ENCODE assay signal across 1 cellular context in the genomic region with DNA sequence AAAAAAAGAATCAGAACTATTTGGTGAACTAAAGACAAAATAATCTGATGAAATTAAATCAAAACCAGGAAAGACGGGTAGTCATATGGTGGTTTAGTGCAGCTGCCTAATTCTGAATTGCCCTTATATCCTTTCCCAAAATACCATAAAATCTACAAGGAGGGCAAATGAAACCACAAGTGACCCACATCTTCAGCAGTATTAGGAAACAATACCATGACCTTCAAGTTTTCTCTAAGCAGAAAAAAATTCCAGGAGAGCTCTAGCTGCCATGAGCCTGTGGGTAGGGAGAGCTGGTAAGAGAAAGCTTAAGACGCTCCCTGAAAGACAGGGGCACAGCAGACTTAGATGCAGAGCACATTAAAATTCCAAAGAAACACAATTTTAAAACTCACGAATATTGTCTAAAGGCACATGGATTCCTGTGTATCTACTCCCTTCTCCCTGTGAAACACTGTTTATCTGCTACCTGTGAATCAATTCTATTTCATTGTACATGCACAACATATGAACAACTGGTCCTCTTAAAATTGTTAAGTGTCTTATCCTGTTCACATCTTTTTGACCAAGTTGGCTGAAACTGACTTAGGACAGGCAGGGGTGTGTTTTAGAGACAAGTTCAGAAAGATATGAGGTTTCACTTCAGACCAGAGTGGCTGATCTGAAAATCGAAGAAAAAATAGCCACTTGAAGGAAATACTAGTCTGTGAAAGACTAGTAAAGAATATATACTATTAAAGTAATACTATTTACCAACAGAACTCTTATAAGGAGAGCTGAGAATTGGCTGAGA.
TF ChIP-seq lines count a peak whose summit lies in the region.

No MANE protein-coding gene starts in this region.

TF ChIP-seq in GM23338, 12 proteins besides CTCF, POLR2A, EP300 and RAD21 (continued from another document):
- TF ChIP-seq ZNF462 (CRISPR knock-in tag; IDR thresholded peaks at IDR 0.05), result no peak
- TF ChIP-seq POLR2AphosphoS5 (IDR thresholded peaks at IDR 0.05; ENCODE audit: low read depth), result no peak
- no peak for TF ChIP-seq ZNF331 (CRISPR knock-in tag; IDR thresholded peaks at IDR 0.05; ENCODE audit: low read depth)
- TF ChIP-seq, protein P1, sequence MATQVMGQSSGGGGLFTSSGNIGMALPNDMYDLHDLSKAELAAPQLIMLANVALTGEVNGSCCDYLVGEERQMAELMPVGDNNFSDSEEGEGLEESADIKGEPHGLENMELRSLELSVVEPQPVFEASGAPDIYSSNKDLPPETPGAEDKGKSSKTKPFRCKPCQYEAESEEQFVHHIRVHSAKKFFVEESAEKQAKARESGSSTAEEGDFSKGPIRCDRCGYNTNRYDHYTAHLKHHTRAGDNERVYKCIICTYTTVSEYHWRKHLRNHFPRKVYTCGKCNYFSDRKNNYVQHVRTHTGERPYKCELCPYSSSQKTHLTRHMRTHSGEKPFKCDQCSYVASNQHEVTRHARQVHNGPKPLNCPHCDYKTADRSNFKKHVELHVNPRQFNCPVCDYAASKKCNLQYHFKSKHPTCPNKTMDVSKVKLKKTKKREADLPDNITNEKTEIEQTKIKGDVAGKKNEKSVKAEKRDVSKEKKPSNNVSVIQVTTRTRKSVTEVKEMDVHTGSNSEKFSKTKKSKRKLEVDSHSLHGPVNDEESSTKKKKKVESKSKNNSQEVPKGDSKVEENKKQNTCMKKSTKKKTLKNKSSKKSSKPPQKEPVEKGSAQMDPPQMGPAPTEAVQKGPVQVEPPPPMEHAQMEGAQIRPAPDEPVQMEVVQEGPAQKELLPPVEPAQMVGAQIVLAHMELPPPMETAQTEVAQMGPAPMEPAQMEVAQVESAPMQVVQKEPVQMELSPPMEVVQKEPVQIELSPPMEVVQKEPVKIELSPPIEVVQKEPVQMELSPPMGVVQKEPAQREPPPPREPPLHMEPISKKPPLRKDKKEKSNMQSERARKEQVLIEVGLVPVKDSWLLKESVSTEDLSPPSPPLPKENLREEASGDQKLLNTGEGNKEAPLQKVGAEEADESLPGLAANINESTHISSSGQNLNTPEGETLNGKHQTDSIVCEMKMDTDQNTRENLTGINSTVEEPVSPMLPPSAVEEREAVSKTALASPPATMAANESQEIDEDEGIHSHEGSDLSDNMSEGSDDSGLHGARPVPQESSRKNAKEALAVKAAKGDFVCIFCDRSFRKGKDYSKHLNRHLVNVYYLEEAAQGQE (IDR thresholded peaks at IDR 0.05; ENCODE audit: unreplicated experiment), result no peak
- TF ChIP-seq EZH2phosphoT487 (IDR thresholded peaks at IDR 0.05; ENCODE audit: unreplicated experiment), result no peak
- no peak for TF ChIP-seq JUNB (IDR thresholded peaks at IDR 0.05; ENCODE audit: unreplicated experiment)
- no peak for TF ChIP-seq EZH2 (IDR thresholded peaks at IDR 0.05; ENCODE audit: low read depth, unreplicated experiment)
- no peak for TF ChIP-seq ZNF114 (CRISPR knock-in tag; IDR thresholded peaks at IDR 0.05)
- TF ChIP-seq CREB1 (CRISPR knock-in tag; IDR thresholded peaks at IDR 0.05; ENCODE audit: low read depth), result no peak
- TF ChIP-seq STAT1 (IDR thresholded peaks at IDR 0.05; ENCODE audit: unreplicated experiment), result no peak
- no peak for TF ChIP-seq ETS1 (IDR thresholded peaks at IDR 0.05)
TF ChIP-seq in GM23338: peak in this region for 0.
